13 cellular contexts compared by ENCODE assay signal in genomic region chr10:71981024-71981867, GRCh38. TPM values are rescaled to one million over a fixed set of nuclear protein-coding genes. Genes with fewer than 3 reads are reported as not detected.
DNase-seq lines count a peak whose midpoint lies in the region; ATAC-seq, FAIRE-seq and TF ChIP-seq lines count a peak whose summit lies in the region.
"Had no signal": no experiment of that assay in that cellular context is flagged by ENCODE, and none has a peak within 500 bp of the region (broad histone marks: within the 10 kb centered on the region; RNA-seq: fewer than 3 reads in every experiment).

No MANE protein-coding gene starts in this region.

- H3K27me3 Mint-ChIP-seq in T-cell = peaks cover 0 to 2% of the 10 kb centered on the region in 2 donors

- H3K27me3 ChIP-seq in BLaER1 treated with 17β-estradiol and CSF1 and Interleukin-3, amounts not matched to agents 10 nM and 100 nM = no peaks in the 10 kb centered on the region; a peak in 2 of 22 replicates
- H3K27me3 ChIP-seq in left ventricle myocardium inferior (ENCODE audit: low read depth) = no peaks in the 10 kb centered on the region

- H3K4me3 Mint-ChIP-seq in T-cell = no peak overlapping the region
- H3K4me3 Mint-ChIP-seq: CD4-positive, CD25-positive, alpha-beta regulatory T cell; immature natural killer cell had no signal

- H3K4me1 ChIP-seq in BLaER1 treated with 17β-estradiol and CSF1 and Interleukin-3, amounts not matched to agents 10 nM and 100 nM = peaks cover 74 to 83% (median 79%) of the 10 kb centered on the region in 10 experiments
- H3K4me1 ChIP-seq in left ventricle myocardium inferior = peaks cover 99% of the 10 kb centered on the region

- peak overlapping the region in 4 of 11 experiments; percentile 5 to 37 (median 18); a peak in 3 of 22 replicates for H3K9ac ChIP-seq in BLaER1 treated with 17β-estradiol and CSF1 and Interleukin-3, amounts not matched to agents 10 nM and 100 nM

- H3K9me3 Mint-ChIP-seq in T-cell = no peaks in the 10 kb centered on the region
- H3K9me3 Mint-ChIP-seq: activated naive CD4-positive, alpha-beta T cell treated with anti-CD3 and anti-CD28 coated beads, Interleukin-2, amount 50 U/mL, for 72 hours; CD4-positive, CD25-positive, alpha-beta regulatory T cell; immature natural killer cell had no signal

- no peak for ATAC-seq in HG03135 (IDR thresholded peaks at IDR 0.05; ENCODE audit: unreplicated experiment)
- no peak for ATAC-seq in T-cell (replicated peaks in 1 of 4)
- ATAC-seq in HG02763 (IDR thresholded peaks at IDR 0.05; ENCODE audit: unreplicated experiment) = no peak
- ATAC-seq: activated naive CD4-positive, alpha-beta T cell treated with anti-CD3 and anti-CD28 coated beads, Interleukin-2, amount 50 U/mL, for 72 hours had no signal

- no peak for TF ChIP-seq CTCF in left ventricle myocardium inferior (IDR thresholded peaks at IDR 0.05; ENCODE audit: borderline replicate concordance)

- no peak overlapping the region for H3K4me3 ChIP-seq in BLaER1 treated with 17β-estradiol and CSF1 and Interleukin-3, amounts not matched to agents 10 nM and 100 nM
- no peak overlapping the region for H3K4me3 ChIP-seq in left ventricle myocardium inferior

- no peaks in the 10 kb centered on the region for H3K36me3 Mint-ChIP-seq in T-cell
- H3K36me3 Mint-ChIP-seq: activated naive CD4-positive, alpha-beta T cell treated with anti-CD3 and anti-CD28 coated beads, Interleukin-2, amount 50 U/mL, for 72 hours; CD4-positive, CD25-positive, alpha-beta regulatory T cell; immature natural killer cell had no signal

- H3K27ac ChIP-seq in BLaER1 treated with 17β-estradiol and CSF1 and Interleukin-3, amounts not matched to agents 10 nM and 100 nM = no peak overlapping the region
- H3K27ac ChIP-seq in angular gyrus (ENCODE audit: low read depth, low read length) (peak overlapping the region; percentile 93), left ventricle myocardium inferior (replicated peaks) (peak overlapping the region; percentile 89)

- no peak overlapping the region for H3K27ac Mint-ChIP-seq in T-cell
- H3K27ac Mint-ChIP-seq: activated naive CD4-positive, alpha-beta T cell treated with anti-CD3 and anti-CD28 coated beads, Interleukin-2, amount 50 U/mL, for 72 hours; immature natural killer cell had no signal

- intact Hi-C loops in left ventricle myocardium inferior (cut with micrococcal nuclease) (no loop called here), posterior cingulate gyrus (cut with DNase I) (no loop called here)

- H3K4me1 Mint-ChIP-seq in T-cell = no peaks in the 10 kb centered on the region
- H3K4me1 Mint-ChIP-seq: immature natural killer cell had no signal

- FAIRE-seq in RCC 7860 (lab: Jason Lieb, UNC) = no peak

- H4K20me1 ChIP-seq in BLaER1 treated with 17β-estradiol and CSF1 and Interleukin-3, amounts not matched to agents 10 nM and 100 nM = no peaks in the 10 kb centered on the region

- DNase-seq in left ventricle myocardium inferior (no peak), posterior cingulate gyrus (peak; percentile 76 to 98 (median 86)), RCC 7860 (ENCODE audit: low spot score) (no peak), T-cell (no peak)
- DNase-seq: CD4-positive, CD25-positive, alpha-beta regulatory T cell; immature natural killer cell; NCI-H1048; T-helper 2 cell had no signal

- POLR2A ChIA-PET in T-cell (lab: Charles Lee) = no interaction called here

- no peaks in the 10 kb centered on the region for H3K36me3 ChIP-seq in BLaER1 treated with 17β-estradiol and CSF1 and Interleukin-3, amounts not matched to agents 10 nM and 100 nM
- H3K36me3 ChIP-seq in left ventricle myocardium inferior = no peaks in the 10 kb centered on the region

- H3K4me2 ChIP-seq in BLaER1 treated with 17β-estradiol and CSF1 and Interleukin-3, amounts not matched to agents 10 nM and 100 nM = peak overlapping the region; percentile 61 to 93 (median 81)

- CTCF ChIA-PET in T-cell (lab: Charles Lee) = no interaction called here

- no peaks in the 10 kb centered on the region for H3K9me3 ChIP-seq in BLaER1 treated with 17β-estradiol and CSF1 and Interleukin-3, amounts not matched to agents 10 nM and 100 nM (replicated peaks in 1 of 11)
- no peaks in the 10 kb centered on the region for H3K9me3 ChIP-seq in left ventricle myocardium inferior (replicated peaks)

RNA-seq across cellular contexts. Expression of gene CHST3, which starts 17.1 kb away (rescaled TPM):
- 18.0 TPM for total RNA-seq in left ventricle myocardium inferior
- total RNA-seq in T-cell = under 1 TPM in 3 of 5 donors, not detected in 2; 0.09 to 0.10 (median 0.09) TPM
- total RNA-seq: CD4-positive, CD25-positive, alpha-beta regulatory T cell had no signal

Comparison
In these comparisons a context has a peak if more than half of its experiments do, and no peak if none do; other contexts are left out.
1. H3K27ac ChIP-seq: peak in angular gyrus (single experiment) and left ventricle myocardium inferior (single experiment); none in BLaER1 treated with 17β-estradiol and CSF1 and Interleukin-3, amounts not matched to agents 10 nM and 100 nM (0 of 11).
2. DNase-seq: peak in posterior cingulate gyrus (10 of 10); none in left ventricle myocardium inferior (single experiment), RCC 7860 (single experiment) and T-cell (0 of 34).
3. RNA of gene CHST3, which starts 17.1 kb away (total RNA-seq): 18.0 TPM in left ventricle myocardium inferior (single experiment); 0.09 to 0.10 TPM in T-cell; every median in the first group is over 10 times any median in the second.